Comparison of ENCODE assay signal across 8 cellular contexts in the genomic region with DNA sequence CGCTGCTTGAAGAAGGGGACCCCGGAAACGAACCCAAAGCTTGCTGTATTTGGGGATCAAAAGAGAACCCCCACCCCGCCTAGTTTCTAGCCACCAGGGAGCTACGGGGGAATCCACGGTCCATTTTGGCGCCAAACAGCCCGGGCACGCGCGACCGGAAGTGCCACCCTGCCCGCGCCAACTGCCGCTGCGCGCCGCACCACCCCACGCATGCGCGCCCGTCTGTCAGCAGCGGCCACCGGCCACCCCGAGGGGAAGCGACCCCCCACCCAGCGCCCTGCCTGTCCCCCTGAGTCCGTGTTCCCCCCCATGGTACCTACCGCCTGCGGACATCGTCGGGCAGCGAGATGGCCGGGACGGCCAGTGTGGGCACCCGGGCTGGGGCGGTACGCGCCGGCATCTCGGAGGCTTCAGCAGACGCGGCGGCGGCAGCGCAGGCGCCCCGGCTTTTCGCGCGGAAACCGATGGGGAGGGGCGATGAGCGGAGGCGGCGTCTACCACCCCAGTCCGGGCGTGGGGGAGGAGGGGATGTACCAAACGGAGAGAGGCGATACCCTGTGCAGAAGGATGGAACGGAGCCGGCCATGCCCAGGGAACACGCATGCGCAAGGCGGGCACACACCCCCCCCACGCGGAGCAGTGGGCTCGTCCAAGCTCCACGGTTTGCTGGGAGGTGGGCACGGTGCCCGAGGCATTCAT. TPM values are rescaled to one million over a fixed set of nuclear protein-coding genes. Genes with fewer than 3 reads are reported as not detected.
DNase-seq lines count a peak whose midpoint lies in the region; ATAC-seq and TF ChIP-seq lines count a peak whose summit lies in the region.

A gene (minus strand): TSS at position 454 of the 699 bp plus-strand sequence. CDS start 54 bp downstream, at position 400.

- H3K27me3 ChIP-seq in MG63 = no peaks in the 10 kb centered on the region

- peak within 1 kb of the TSS; percentile 87 to 97 (median 96) for H3K4me3 Mint-ChIP-seq in nephron

- peak; percentile 96 for DNase-seq in EH (ENCODE audit: low read depth)
- peak; percentile 96 for DNase-seq in H4 (ENCODE audit: low spot score)
- peak; percentile 100 for DNase-seq in MG63
- DNase-seq in SHP77 (lab: John Stamatoyannopoulos, UW) = peak; percentile 92 to 93
- peak; percentile 96 for DNase-seq in activated effector memory CD4-positive, alpha-beta T cell treated with Interleukin-2 at 50 U/mL for 16 hours
- peak; percentile 96 for DNase-seq in fibroblast of the aortic adventitia (ENCODE audit: low read depth)
- DNase-seq in stimulated activated naive CD8-positive, alpha-beta T cell treated with anti-CD3 and anti-CD28 coated beads, Interleukin-15, Interleukin-2, amounts not matched to agents 100 U/mL and 50 U/mL, for 24 hours = peak; percentile 99

- ATAC-seq in stimulated activated naive CD8-positive, alpha-beta T cell treated with anti-CD3 and anti-CD28 coated beads, Interleukin-15, Interleukin-2, amounts not matched to agents 100 U/mL and 50 U/mL, for 24 hours = peak; percentile 96

- no peaks in the 10 kb centered on the region for H3K9me3 Mint-ChIP-seq in nephron

- peaks cover 11% of the 10 kb centered on the region for H3K4me1 Mint-ChIP-seq in nephron

- peak within 1 kb of the TSS; percentile 85 to 94 (median 94) for H3K27ac Mint-ChIP-seq in nephron

- no peaks in the 10 kb centered on the region for H3K27me3 Mint-ChIP-seq in nephron (ENCODE audit: low read depth)

- H3K4me3 ChIP-seq in MG63 (peak within 1 kb of the TSS; percentile 78), fibroblast of the aortic adventitia (ENCODE audit: low read depth, low read length) (peak within 1 kb of the TSS; percentile 83)

- no peak for TF ChIP-seq CTCF in fibroblast of the aortic adventitia (IDR thresholded peaks at IDR 0.05; ENCODE audit: insufficient read depth, low read length)
- TF ChIP-seq CTCF in nephron (IDR thresholded peaks at IDR 0.05; ENCODE audit: unreplicated experiment in 3 of 3) = no peak

- H3K36me3 ChIP-seq in MG63 = peaks cover 38% of the 10 kb centered on the region

- H3K36me3 Mint-ChIP-seq in nephron (ENCODE audit: low read depth) = peaks cover 5% of the 10 kb centered on the region

- no peaks in the 10 kb centered on the region for H3K9me3 ChIP-seq in MG63

RNA-seq across cellular contexts. Expression of the gene that starts here (rescaled TPM):
- total RNA-seq in H4 (2014; rRNA removed; shearing (Covaris generic)) = 56.5 and 102 TPM in 2 replicates
- total RNA-seq in MG63 (2014; rRNA removed; shearing (Covaris generic); ENCODE audit: low replicate concordance) = 73.4 and 138 TPM in 2 replicates
- 72.9 and 116 TPM in 2 replicates for total RNA-seq in fibroblast of the aortic adventitia (ENCODE audit: low replicate concordance)

Comparison
In these comparisons a context has a peak if more than half of its experiments do, and no peak if none do; other contexts are left out.
1. Peak in every context shown above with its lines: DNase-seq, ATAC-seq and H3K4me3 ChIP-seq.